Comparison of ENCODE assay signal across 1 cellular context in the genomic region with DNA sequence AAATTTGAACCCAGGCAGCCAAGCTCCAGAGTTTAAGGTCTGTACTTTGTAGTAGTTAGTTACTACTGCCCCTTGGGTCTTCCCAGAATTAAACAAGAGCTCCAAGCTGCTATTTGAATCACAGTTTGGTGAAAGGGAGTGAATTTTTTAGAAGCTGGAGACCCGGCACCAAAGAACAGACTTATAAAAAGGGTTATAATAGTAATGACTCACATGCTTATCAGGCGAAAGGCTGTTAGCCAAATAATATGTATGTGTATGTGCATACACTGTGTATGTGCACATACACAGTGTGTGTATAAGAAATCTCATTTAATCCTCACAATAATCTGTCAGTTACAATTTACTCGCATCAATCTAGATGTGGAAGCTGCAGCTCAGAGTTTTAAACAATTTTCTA.
TF ChIP-seq lines count a peak whose summit lies in the region.

No MANE protein-coding gene starts in this region.

TF ChIP-seq in endothelial cell of umbilical vein, 7 proteins besides CTCF, POLR2A, EP300 and RAD21:
- TF ChIP-seq POLR2AphosphoS5 (IDR thresholded peaks at IDR 0.05; ENCODE audit: insufficient read depth, low read depth, low read length): no peak
- TF ChIP-seq, protein P1, sequence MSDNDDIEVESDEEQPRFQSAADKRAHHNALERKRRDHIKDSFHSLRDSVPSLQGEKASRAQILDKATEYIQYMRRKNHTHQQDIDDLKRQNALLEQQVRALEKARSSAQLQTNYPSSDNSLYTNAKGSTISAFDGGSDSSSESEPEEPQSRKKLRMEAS (IDR thresholded peaks at IDR 0.05; ENCODE audit: insufficient read depth, insufficient read length): no peak
- no peak for TF ChIP-seq GATA2 (IDR thresholded peaks at IDR 0.05; ENCODE audit: insufficient read depth, insufficient read length, low read depth, low read length)
- no peak for TF ChIP-seq JUN (IDR thresholded peaks at IDR 0.05; ENCODE audit: borderline replicate concordance, insufficient read depth, insufficient read length, low read depth)
- no peak for TF ChIP-seq EZH2 (IDR thresholded peaks at IDR 0.05; ENCODE audit: borderline replicate concordance, low read depth, low read length, severe bottlenecking)
- no peak for TF ChIP-seq MYC (IDR thresholded peaks at IDR 0.05; ENCODE audit: low read depth, low read length)
- no peak for TF ChIP-seq FOS (IDR thresholded peaks at IDR 0.05; ENCODE audit: borderline replicate concordance, insufficient read depth, low read length)
